Comparison of ENCODE assay signal across 21 cellular contexts in genomic region chr15:22966321-22967083, GRCh38. TPM values are rescaled to one million over a fixed set of nuclear protein-coding genes. Genes with fewer than 3 reads are reported as not detected.
A peak's percentile ranks its signal among the peaks of the same experiment; 100 is the strongest.
DNase-seq lines count a peak whose midpoint lies in the region; ATAC-seq and TF ChIP-seq lines count a peak whose summit lies in the region.
"Had no signal": no experiment of that assay in that cellular context is flagged by ENCODE, and none has a peak within 500 bp of the region (broad histone marks: within the 10 kb centered on the region; RNA-seq: fewer than 3 reads in every experiment).

No MANE protein-coding gene starts in this region.

- no peaks in the 10 kb centered on the region for H3K27me3 ChIP-seq in left ventricle myocardium inferior (ENCODE audit: low read depth)
- no peaks in the 10 kb centered on the region for H3K27me3 ChIP-seq in osteoblast (ENCODE audit: insufficient read depth, low read length)
- no peaks in the 10 kb centered on the region for H3K27me3 ChIP-seq in tibial artery
- H3K27me3 ChIP-seq: MG63 had no signal

- H3K9me3 ChIP-seq in left ventricle myocardium inferior (replicated peaks) (peaks cover 16% of the 10 kb centered on the region), osteoblast (ENCODE audit: low read depth, low read length) (no peaks in the 10 kb centered on the region), tibial artery (no peaks in the 10 kb centered on the region)

- H2AFZ ChIP-seq in osteoblast (ENCODE audit: low read length), result no peak overlapping the region
- H2AFZ ChIP-seq: PC-9 had no signal

- no peak overlapping the region for H3K4me2 ChIP-seq in osteoblast (ENCODE audit: insufficient read depth, low read length)
- H3K4me2 ChIP-seq: PC-9, SK-N-SH had no signal

- DNase-seq in cardiac septum (ENCODE audit: low spot score) (peak; percentile 41), left ventricle myocardium inferior (no peak), osteoblast (ENCODE audit: insufficient read length, low spot score, missing footprints) (no peak), tibial artery (peak in 1 of 2 donors; percentile 29), omental fat pad (ENCODE audit: low spot score) (no peak)
- no peak for DNase-seq in stimulated activated CD4-positive, alpha-beta T cell treated with anti-CD3 and anti-CD28 coated beads, Interleukin-12 subunit alpha, Interleukin-12 subunit beta, amount 100 ng/mL, for 4 hours
- DNase-seq: AML-193, EL, GF-D8, Kasumi-1, MG63, NCI-H1417, NCI-H1930, NCI-H2171, NCI-H345, NCI-H526, PC-9, SHP77 treated with DMSO at 0.1 percent for 48 hours, SK-N-SH had no signal

- H4K20me1 ChIP-seq in osteoblast (ENCODE audit: insufficient read depth, low read length), result peaks cover 69% of the 10 kb centered on the region

- peaks cover 9% of the 10 kb centered on the region for H3K36me3 ChIP-seq in left ventricle myocardium inferior
- H3K36me3 ChIP-seq in osteoblast (ENCODE audit: insufficient read depth, low read length), result peaks cover 3% of the 10 kb centered on the region
- peaks cover 0 to 8% (median 0%) of the 10 kb centered on the region in 3 donors for H3K36me3 ChIP-seq in tibial artery

- H3K4me1 ChIP-seq in left ventricle myocardium inferior (peaks cover 67% of the 10 kb centered on the region), osteoblast (ENCODE audit: insufficient read depth, low read length) (peaks cover 34% of the 10 kb centered on the region), tibial artery (peaks cover 3 to 76% (median 53%) of the 10 kb centered on the region in 4 donors)

- ATAC-seq in omental fat pad (ENCODE audit: low FRiP score) (no peak), esophagus mucosa (no peak)

- H3K79me2 ChIP-seq in osteoblast (ENCODE audit: insufficient read depth, low read length), result peaks cover 92% of the 10 kb centered on the region

- H3K4me3 ChIP-seq in left ventricle myocardium inferior (no peak overlapping the region), osteoblast (ENCODE audit: insufficient read depth, low read length) (no peak overlapping the region), tibial artery (no peak overlapping the region)
- H3K4me3 ChIP-seq: MG63, PC-9 had no signal

- TF ChIP-seq CTCF in left ventricle myocardium inferior (IDR thresholded peaks at IDR 0.05; ENCODE audit: borderline replicate concordance) (no peak), osteoblast (IDR thresholded peaks at IDR 0.05; ENCODE audit: extremely low read depth, low read depth, low read length) (no peak), tibial artery (IDR thresholded peaks at IDR 0.05) (no peak), omental fat pad (IDR thresholded peaks at IDR 0.05) (no peak)

- no peak overlapping the region for H3K27ac ChIP-seq in left ventricle myocardium inferior (replicated peaks)
- H3K27ac ChIP-seq in angular gyrus (ENCODE audit: low read depth, low read length), result peak overlapping the region; percentile 51
- peak overlapping the region; percentile 2 for H3K27ac ChIP-seq in osteoblast (ENCODE audit: low read depth, low read length)
- peak overlapping the region; percentile 70 to 77 for H3K27ac ChIP-seq in tibial artery
- H3K27ac ChIP-seq: PC-9 had no signal

- intact Hi-C loops in cardiac septum (cut with DNase I) (loop anchor here (5.0 kb wide), 1 partner anchor 34 kb away; no protein-coding TSS in a partner anchor), left ventricle myocardium inferior (cut with micrococcal nuclease) (no loop called here), tibial artery (cut with DNase I; ENCODE audit: low total_unique reads) (no loop called here)

RNA-seq across cellular contexts. Expression of gene CYFIP1, which starts 13.7 kb away (rescaled TPM):
- total RNA-seq in cardiac septum (35.6 TPM), left ventricle myocardium inferior (24.1 TPM), osteoblast (104 and 107 TPM in 2 replicates), omental fat pad (100 to 1,000 TPM in 2 of 4 donors, 10 to 100 TPM in 2; 86.4 to 129 (median 97.5) TPM), esophagus mucosa (118 TPM)
